8 cellular contexts compared by ENCODE assay signal in the genomic region with DNA sequence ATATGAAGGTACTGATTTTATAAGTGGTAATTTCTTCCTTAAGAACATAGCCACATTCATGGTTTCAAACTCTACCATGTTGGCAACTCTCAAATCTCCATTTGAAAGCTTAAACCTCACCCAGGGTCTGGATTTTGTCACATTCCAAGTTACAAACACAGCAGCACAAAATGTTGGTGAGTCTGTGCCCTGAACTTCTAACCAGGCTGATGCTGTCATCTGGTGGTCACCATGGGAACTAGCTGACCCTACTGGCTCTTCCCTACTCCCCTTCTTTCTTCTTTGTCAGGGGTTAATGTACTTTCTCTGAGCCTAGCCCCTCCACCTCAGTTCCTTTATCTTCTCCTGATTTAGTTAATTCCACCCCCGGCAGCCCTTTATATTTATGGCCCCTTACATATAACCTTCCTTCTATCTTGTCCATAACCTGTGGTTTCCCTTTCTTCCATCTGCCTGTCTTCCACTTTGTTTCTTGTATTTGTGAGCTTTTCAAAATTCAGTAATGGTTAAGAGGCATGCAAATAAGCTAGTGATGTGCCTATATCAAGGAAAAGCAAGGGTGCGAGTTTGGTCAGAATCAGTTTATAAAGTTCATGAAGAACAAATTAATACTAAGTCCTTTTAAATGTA. TPM values are rescaled to one million over a fixed set of nuclear protein-coding genes. Genes with fewer than 3 reads are reported as not detected.
A peak's percentile ranks its signal among the peaks of the same experiment; 100 is the strongest.
DNase-seq lines count a peak whose midpoint lies in the region; ATAC-seq and TF ChIP-seq lines count a peak whose summit lies in the region.

No MANE protein-coding gene starts in this region.

- H3K27ac ChIP-seq in esophagus squamous epithelium: no peak overlapping the region
- H3K27ac ChIP-seq in naive thymus-derived CD4-positive, alpha-beta T cell (ENCODE audit: low read depth, low read length): no peak overlapping the region
- no peak overlapping the region for H3K27ac ChIP-seq in tibial nerve

- ATAC-seq in GM21723 (IDR thresholded peaks at IDR 0.05; ENCODE audit: unreplicated experiment) (peak; percentile 69), HG03135 (IDR thresholded peaks at IDR 0.05; ENCODE audit: unreplicated experiment) (no peak)
- ATAC-seq in naive thymus-derived CD4-positive, alpha-beta T cell: peak; percentile 84

- H3K4me1 ChIP-seq in esophagus squamous epithelium (peaks cover 0 to 11% (median 0%) of the 10 kb centered on the region in 3 donors), tibial nerve (peaks cover 0 to 8% (median 3%) of the 10 kb centered on the region in 4 donors)
- H3K4me1 ChIP-seq in naive thymus-derived CD4-positive, alpha-beta T cell (ENCODE audit: control insufficient read depth in 2 of 2, insufficient read depth in 2 of 2, low read length in 2 of 2): peaks cover 10 to 28% of the 10 kb centered on the region in 2 donors

- H3K9me3 ChIP-seq in esophagus squamous epithelium (no peaks in the 10 kb centered on the region), tibial nerve (no peaks in the 10 kb centered on the region)
- H3K9me3 ChIP-seq in naive thymus-derived CD4-positive, alpha-beta T cell (ENCODE audit: control insufficient read depth in 2 of 3, low read length in 3 of 3): no peaks in the 10 kb centered on the region

- H3K9me3 Mint-ChIP-seq in naive thymus-derived CD4-positive, alpha-beta T cell: no peaks in the 10 kb centered on the region

- DNase-seq in ELF-1 (ENCODE audit: low read depth, low spot score): peak; percentile 75
- DNase-seq in NCI-H2171 treated with DMSO at 0.1 percent for 48 hours (lab: John Stamatoyannopoulos, UW): peak; percentile 31
- peak; percentile 53 for DNase-seq in activated CD8-positive, alpha-beta memory T cell treated with anti-CD3 and anti-CD28 coated beads, Interleukin-2, amount 50 U/mL, for 4 hours
- DNase-seq in esophagus squamous epithelium (lab: John Stamatoyannopoulos, UW): no peak
- DNase-seq in naive thymus-derived CD4-positive, alpha-beta T cell: peak in 8 of 9 donors; percentile 30 to 67 (median 54)
- DNase-seq in tibial nerve (ENCODE audit: low spot score in 2 of 2): peak in 1 of 2 donors; percentile 43

- TF ChIP-seq POLR2A in esophagus squamous epithelium (IDR thresholded peaks at IDR 0.05) (no peak), tibial nerve (IDR thresholded peaks at IDR 0.05) (no peak)

- peak overlapping the region in 7 of 10 donors; percentile 1 to 32 (median 6) for H3K4me3 Mint-ChIP-seq in naive thymus-derived CD4-positive, alpha-beta T cell

- peaks cover 0 to 69% (median 10%) of the 10 kb centered on the region in 3 donors for H3K36me3 ChIP-seq in esophagus squamous epithelium
- H3K36me3 ChIP-seq in naive thymus-derived CD4-positive, alpha-beta T cell (ENCODE audit: control insufficient read depth in 2 of 3, insufficient read depth in 3 of 3, low read length in 3 of 3): peaks cover 14 to 43% (median 22%) of the 10 kb centered on the region in 3 experiments
- H3K36me3 ChIP-seq in tibial nerve: peaks cover 0 to 64% (median 4%) of the 10 kb centered on the region in 3 donors

- peak overlapping the region; percentile 24 to 78 (median 66) for H3K27ac Mint-ChIP-seq in naive thymus-derived CD4-positive, alpha-beta T cell

- TF ChIP-seq EP300 in tibial nerve (IDR thresholded peaks at IDR 0.05): peak in 1 of 2 donors; percentile 7

- peak; percentile 69 to 89 (median 75) for TF ChIP-seq CTCF in esophagus squamous epithelium (IDR thresholded peaks at IDR 0.05)
- peak; percentile 72 to 82 (median 77) for TF ChIP-seq CTCF in tibial nerve (IDR thresholded peaks at IDR 0.05)

- peaks cover 35 to 56% (median 50%) of the 10 kb centered on the region in 7 donors for H3K4me1 Mint-ChIP-seq in naive thymus-derived CD4-positive, alpha-beta T cell

- H3K27me3 Mint-ChIP-seq in naive thymus-derived CD4-positive, alpha-beta T cell: no peaks in the 10 kb centered on the region

- H3K4me3 ChIP-seq in esophagus squamous epithelium (no peak overlapping the region), tibial nerve (no peak overlapping the region)
- no peak overlapping the region for H3K4me3 ChIP-seq in naive thymus-derived CD4-positive, alpha-beta T cell (ENCODE audit: low read length)

- WGBS in esophagus squamous epithelium, 2 donors: 80 to 83% methylated on average over 2 of the region's 2 CpGs
- WGBS in tibial nerve, 2 donors: 75 to 77% methylated on average over 2 of the region's 2 CpGs

- H3K27me3 ChIP-seq in esophagus squamous epithelium (no peaks in the 10 kb centered on the region), tibial nerve (no peaks in the 10 kb centered on the region)
- no peaks in the 10 kb centered on the region for H3K27me3 ChIP-seq in naive thymus-derived CD4-positive, alpha-beta T cell (ENCODE audit: control insufficient read depth in 2 of 2, insufficient read depth in 2 of 2, low read length in 2 of 2)

- intact Hi-C loops in esophagus squamous epithelium (cut with DNase I): loop anchor here (5.0 kb wide), 1 partner anchor 143 kb away; no protein-coding TSS in a partner anchor
- intact Hi-C loops in naive thymus-derived CD4-positive, alpha-beta T cell (cut with micrococcal nuclease): loop anchor here (1.0 to 5.0 kb wide), 5 partner anchors 14 to 333 kb away; a partner anchor contains a TSS

- peaks cover 16 to 61% (median 44%) of the 10 kb centered on the region in 5 donors for H3K36me3 Mint-ChIP-seq in naive thymus-derived CD4-positive, alpha-beta T cell

- POLR2A ChIA-PET in naive thymus-derived CD4-positive, alpha-beta T cell (lab: Charles Lee): interaction anchor here (0.7 to 1.7 kb wide), 8 partner anchors 10 to 164 kb away, joined by 3 to 9 read pairs (median 4); no protein-coding TSS in a partner anchor

- CTCF ChIA-PET in naive thymus-derived CD4-positive, alpha-beta T cell (lab: Charles Lee): interaction anchor here (0.6 to 8.5 kb wide), 31 partner anchors 9 to 1183 kb away, joined by 3 to 155 read pairs (median 4); a partner anchor contains a TSS

RNA-seq across cellular contexts. Expression of a gene that starts 35.9 kb away (rescaled TPM):
- total RNA-seq in esophagus squamous epithelium: 10 to 100 TPM; 20.2 to 34.3 (median 25.6) TPM
- 10 to 100 TPM; 20.6 to 95.5 (median 29.5) TPM for total RNA-seq in naive thymus-derived CD4-positive, alpha-beta T cell
- 10 to 100 TPM; 18.3 to 22.0 TPM for polyA plus RNA-seq in naive thymus-derived CD4-positive, alpha-beta T cell
- 10 to 100 TPM; 24.0 to 37.4 (median 31.8) TPM for total RNA-seq in tibial nerve
